8 cellular contexts compared by ENCODE assay signal in the genomic region with DNA sequence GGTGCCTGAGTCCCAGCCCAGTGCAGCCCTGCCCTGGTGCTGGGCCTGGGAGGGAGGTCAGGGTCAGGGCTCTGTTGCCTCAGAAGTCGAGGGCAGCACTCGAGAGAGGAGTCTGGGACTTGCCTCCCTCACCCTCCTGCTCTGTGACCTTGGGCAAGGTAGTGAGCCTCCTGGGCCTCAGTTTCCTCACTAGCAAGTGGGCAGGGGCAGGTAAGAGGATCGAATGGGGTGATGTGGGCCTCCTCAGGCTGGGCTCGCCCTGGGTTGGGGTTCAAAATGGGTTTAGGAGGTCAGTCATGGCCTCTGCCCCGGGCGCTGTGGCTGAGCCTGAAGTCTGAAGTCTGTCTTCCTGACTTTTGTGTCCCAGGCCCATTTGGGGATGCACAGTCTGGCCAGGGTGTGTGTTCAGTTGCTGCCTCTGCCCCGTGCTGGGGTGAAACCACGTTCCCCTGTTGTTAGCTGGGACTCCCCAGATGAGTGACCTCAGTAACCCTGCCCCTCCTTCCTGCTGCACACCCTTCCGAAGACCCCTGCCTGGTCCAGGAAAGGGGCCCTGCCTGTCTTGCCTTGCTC. TPM values are rescaled to one million over a fixed set of nuclear protein-coding genes. Genes with fewer than 3 reads are reported as not detected.
DNase-seq lines count a peak whose midpoint lies in the region; ATAC-seq and TF ChIP-seq lines count a peak whose summit lies in the region.

No MANE protein-coding gene starts in this region.

- H2AFZ ChIP-seq in PC-3 (ENCODE audit: low read length) (no peak overlapping the region), neuronal stem cell (ENCODE audit: low read length) (no peak overlapping the region)

- no CpG with 5 or more reads among the region's 9 CpGs for WGBS in neuronal stem cell (ENCODE audit: extremely low coverage in 2 of 2, insufficient read length in 2 of 2, insufficient replicate concordance in 1 of 2), 2 donors

- H4K8ac ChIP-seq in neuronal stem cell (ENCODE audit: low read depth, low read length) = no peak overlapping the region

- no peaks in the 10 kb centered on the region for H3K9me3 ChIP-seq in CD4-positive, CD25-positive, alpha-beta regulatory T cell (ENCODE audit: control insufficient read depth in 2 of 2, low read length in 2 of 2)
- H3K9me3 ChIP-seq in PC-3 (ENCODE audit: low read length) (no peaks in the 10 kb centered on the region), neuronal stem cell (replicated peaks in 1 of 2; ENCODE audit: control insufficient read depth in 2 of 2, insufficient read depth in 1 of 2, low read depth in 1 of 2, low read length in 2 of 2) (peaks cover 0 to 2% of the 10 kb centered on the region in 2 donors)

- ATAC-seq in CD4-positive, CD25-positive, alpha-beta regulatory T cell (ENCODE audit: low read depth in 2 of 2) = no peak
- ATAC-seq in PC-3 (no peak), HG02642 (IDR thresholded peaks at IDR 0.05; ENCODE audit: poor library complexity, unreplicated experiment) (no peak)

- H2AK5ac ChIP-seq in neuronal stem cell (ENCODE audit: low read depth, low read length) = peak overlapping the region; percentile 89

- no peak overlapping the region for H3K14ac ChIP-seq in neuronal stem cell (ENCODE audit: low read length)

- H3K4me2 ChIP-seq in PC-3 (ENCODE audit: low read length) (peak overlapping the region; percentile 95), neuronal stem cell (ENCODE audit: insufficient read depth, low read length, poor library complexity, severe bottlenecking) (peak overlapping the region; percentile 84)

- H3K4ac ChIP-seq in neuronal stem cell (ENCODE audit: low read length) = no peak overlapping the region

- H4K20me1 ChIP-seq in PC-3 (ENCODE audit: low read length) = no peaks in the 10 kb centered on the region

- H2BK12ac ChIP-seq in neuronal stem cell (ENCODE audit: low read length) = peak overlapping the region; percentile 34

- no peak overlapping the region for H3K27ac ChIP-seq in CD4-positive, CD25-positive, alpha-beta regulatory T cell (ENCODE audit: insufficient read depth, low read length, poor library complexity, severe bottlenecking)
- no peak overlapping the region for H3K27ac ChIP-seq in PC-3 (ENCODE audit: low read length)
- H3K27ac ChIP-seq in neuronal stem cell (replicated peaks; ENCODE audit: low read length) = no peak overlapping the region

- POLR2A ChIA-PET in PC-3 (lab: Charles Lee; ENCODE audit: unreplicated experiment) = no interaction called here

- peak overlapping the region in 2 of 3 donors; percentile 78 to 95 for H3K27ac Mint-ChIP-seq in CD4-positive, CD25-positive, alpha-beta regulatory T cell

- no peaks in the 10 kb centered on the region for H3K27me3 ChIP-seq in CD4-positive, CD25-positive, alpha-beta regulatory T cell (ENCODE audit: control insufficient read depth, insufficient read depth, low read length)
- no peaks in the 10 kb centered on the region for H3K27me3 ChIP-seq in PC-3 (ENCODE audit: low read length)
- H3K27me3 ChIP-seq in neuronal stem cell (ENCODE audit: control insufficient read depth in 3 of 3, insufficient read depth in 3 of 3, low read depth in 1 of 3, low read length in 3 of 3) = peaks cover 0 to 27% (median 18%) of the 10 kb centered on the region in 3 experiments

- CTCF ChIA-PET in PC-3 (lab: Charles Lee) = no interaction called here

- H3K27me3 Mint-ChIP-seq in CD4-positive, CD25-positive, alpha-beta regulatory T cell = no peaks in the 10 kb centered on the region

- intact Hi-C loops in PC-3 (cut with micrococcal nuclease) = no loop called here

- BruUV-seq in PC-3 (replicated peaks; lab: Mats Ljungman, UMichigan) = TSS peak; percentile 31

- H3K23ac ChIP-seq in neuronal stem cell (ENCODE audit: low read depth, low read length, poor library complexity) = peak overlapping the region; percentile 50

- H3K4me1 ChIP-seq in CD4-positive, CD25-positive, alpha-beta regulatory T cell (ENCODE audit: control insufficient read depth, insufficient read depth, low read length, poor library complexity, severe bottlenecking) = peaks cover 35% of the 10 kb centered on the region
- H3K4me1 ChIP-seq in PC-3 (ENCODE audit: insufficient read depth, low read length) (peaks cover 29% of the 10 kb centered on the region), neuronal stem cell (ENCODE audit: control insufficient read depth in 2 of 2, insufficient read depth in 1 of 2, low read depth in 1 of 2, low read length in 2 of 2) (peaks cover 17 to 29% of the 10 kb centered on the region in 2 donors)

- peak overlapping the region; percentile 52 for H3K18ac ChIP-seq in neuronal stem cell (ENCODE audit: low read length)

- no peaks in the 10 kb centered on the region for H3K36me3 Mint-ChIP-seq in CD4-positive, CD25-positive, alpha-beta regulatory T cell

- H3F3A ChIP-seq in PC-3 (ENCODE audit: low read length, unreplicated experiment) = peaks cover 3% of the 10 kb centered on the region

- peaks cover 0 to 62% (median 23%) of the 10 kb centered on the region in 4 donors for H3K4me1 Mint-ChIP-seq in CD4-positive, CD25-positive, alpha-beta regulatory T cell

- H4K91ac ChIP-seq in neuronal stem cell (ENCODE audit: low read depth, low read length, poor library complexity) = no peak overlapping the region

- H2BK120ac ChIP-seq in neuronal stem cell (ENCODE audit: low read depth, low read length) = no peak overlapping the region

- TF ChIP-seq CTCF in PC-3 (conservative IDR thresholded peaks at IDR 0.05; ENCODE audit: low read depth, low read length) = no peak
- no peak for TF ChIP-seq CTCF in epithelial cell of proximal tubule (conservative IDR thresholded peaks at IDR 0.05; ENCODE audit: low read depth, low read length)

- peak overlapping the region; percentile 87 to 94 (median 90) for H3K4me3 Mint-ChIP-seq in CD4-positive, CD25-positive, alpha-beta regulatory T cell

- H3K9me2 ChIP-seq in PC-3 (replicated peaks; ENCODE audit: low read length) = no peaks in the 10 kb centered on the region

- H3K79me1 ChIP-seq in neuronal stem cell (ENCODE audit: low read depth, low read length) = peaks cover 7% of the 10 kb centered on the region

- H3K9me3 Mint-ChIP-seq in CD4-positive, CD25-positive, alpha-beta regulatory T cell = peaks cover 0 to 1% (median 0%) of the 10 kb centered on the region in 7 donors

- peak overlapping the region; percentile 49 for H2BK15ac ChIP-seq in neuronal stem cell (ENCODE audit: low read length)

- no peak for DNase-seq in CD4-positive, CD25-positive, alpha-beta regulatory T cell
- DNase-seq in PC-3 (no peak), epithelial cell of proximal tubule (ENCODE audit: low read depth) (no peak), neuronal stem cell (ENCODE audit: low spot score) (no peak), NCI-H345 treated with DMSO at 0.1 percent for 48 hours (lab: John Stamatoyannopoulos, UW; ENCODE audit: unreplicated experiment) (no peak), cerebellar cortex (ENCODE audit: low spot score) (no peak), NK-92 (lab: John Stamatoyannopoulos, UW; ENCODE audit: unreplicated experiment) (no peak)

- H2BK5ac ChIP-seq in neuronal stem cell (ENCODE audit: low read length) = peak overlapping the region; percentile 88

- H3K9ac ChIP-seq in PC-3 (ENCODE audit: low read length) = peak overlapping the region; percentile 62; the same call in 1 of the 2 replicates
- peak overlapping the region; percentile 50 for H3K9ac ChIP-seq in neuronal stem cell (ENCODE audit: low read depth, low read length, poor library complexity)

- H3K4me3 ChIP-seq in CD4-positive, CD25-positive, alpha-beta regulatory T cell (ENCODE audit: low read depth, low read length) = peak overlapping the region; percentile 44
- peak overlapping the region; percentile 81 for H3K4me3 ChIP-seq in PC-3 (ENCODE audit: low read length)
- peak overlapping the region; percentile 71 for H3K4me3 ChIP-seq in epithelial cell of proximal tubule (ENCODE audit: low read depth, low read length)
- H3K4me3 ChIP-seq in neuronal stem cell (ENCODE audit: low read length in 2 of 2) = peak overlapping the region; percentile 73 to 84

- peaks cover 26% of the 10 kb centered on the region for H3K79me2 ChIP-seq in PC-3 (ENCODE audit: low read length)

- no peaks in the 10 kb centered on the region for H3K36me3 ChIP-seq in CD4-positive, CD25-positive, alpha-beta regulatory T cell (ENCODE audit: control insufficient read depth, insufficient read depth, low read length)
- no peaks in the 10 kb centered on the region for H3K36me3 ChIP-seq in PC-3 (ENCODE audit: low read depth, low read length)
- H3K36me3 ChIP-seq in neuronal stem cell (replicated peaks in 1 of 2; ENCODE audit: control insufficient read depth in 2 of 2, insufficient read depth in 2 of 2, low read length in 2 of 2) = no peaks in the 10 kb centered on the region

RNA-seq across cellular contexts. Expression of gene CELSR1, which starts 40.9 kb away (rescaled TPM):
- 0.76 TPM for total RNA-seq in CD4-positive, CD25-positive, alpha-beta regulatory T cell
- 1 to 10 TPM in 1 of 4 donors, under 1 TPM in 2, not detected in 1; 0.10 to 1.4 (median 0.14) TPM for polyA plus RNA-seq in CD4-positive, CD25-positive, alpha-beta regulatory T cell
- 14.2 and 19.3 TPM in 2 replicates for total RNA-seq in PC-3 (2014; rRNA removed)
- 33.7 and 85.0 TPM in 2 replicates for total RNA-seq in epithelial cell of proximal tubule
- polyA plus RNA-seq in neuronal stem cell (2013, experiment 1 of 2) = 6.6 TPM
- 7.3 TPM for polyA plus RNA-seq in neuronal stem cell (2013, experiment 2 of 2)

RNA-seq across cellular contexts. Expression of gene GRAMD4, which starts 41.8 kb away (rescaled TPM):
- total RNA-seq in CD4-positive, CD25-positive, alpha-beta regulatory T cell = 43.6 TPM
- polyA plus RNA-seq in CD4-positive, CD25-positive, alpha-beta regulatory T cell = 1 to 10 TPM; 7.0 to 9.8 (median 7.3) TPM
- total RNA-seq in PC-3 (2014; rRNA removed) (18.9 and 25.3 TPM in 2 replicates), epithelial cell of proximal tubule (30.2 and 36.8 TPM in 2 replicates)
- polyA plus RNA-seq in neuronal stem cell (2013, experiment 1 of 2) = 13.1 TPM
- 11.3 TPM for polyA plus RNA-seq in neuronal stem cell (2013, experiment 2 of 2)
